32 cellular contexts compared by ENCODE assay signal in the genomic region with DNA sequence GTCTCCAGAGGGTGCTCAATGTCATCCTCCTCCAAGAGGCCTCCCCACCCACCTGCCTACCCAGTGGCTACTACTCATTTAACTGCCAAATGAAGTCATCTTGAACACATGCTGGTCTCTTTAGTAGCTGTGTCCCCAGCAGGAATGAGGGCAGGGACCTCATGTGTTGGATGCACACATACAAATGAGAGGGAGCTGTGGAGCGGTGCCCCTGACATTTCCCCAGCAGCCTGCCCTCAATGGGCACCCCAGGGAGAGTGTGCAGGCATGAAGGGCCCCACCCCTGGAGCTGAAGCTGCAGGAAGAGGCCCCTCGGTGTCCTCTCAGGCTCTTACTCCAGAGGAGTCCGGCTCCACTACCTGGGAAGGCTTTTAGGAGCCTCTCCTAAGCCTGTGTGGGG.
"Had no signal": no experiment of that assay in that cellular context is flagged by ENCODE, and none has a peak within 500 bp of the region (broad histone marks: within the 10 kb centered on the region; RNA-seq: fewer than 3 reads in every experiment).

No MANE protein-coding gene starts in this region.

- ATAC-seq: Panc1, Right ventricle myocardium inferior, SK-N-SH treated with all-trans-retinoic acid at 6 μM for 48 hours had no signal

- DNase-seq: Kasumi-1, MG63, NCI-H1048, NCI-H1092 treated with DMSO at 0.1 percent for 48 hours, NCI-H1105 treated with DMSO at 0.1 percent for 48 hours, NCI-H1417, NCI-H1436, NCI-H146, NCI-H1694, NCI-H187, NCI-H1930, NCI-H2029 treated with DMSO at 0.1 percent for 48 hours, NCI-H2081 treated with DMSO at 0.1 percent for 48 hours, NCI-H2107, NCI-H2171, NCI-H226, NCI-H446 treated with DMSO at 0.1 percent for 48 hours, NCI-H510A, NCI-H524, NCI-H69, NCI-H748 treated with DMSO at 0.1 percent for 48 hours, NCI-H82, PC-9, SHP77, SIG-M5, SJCRH30 had no signal

- H3K27ac ChIP-seq: PC-9, RWPE1, SJCRH30, SK-N-MC had no signal

- H2AFZ ChIP-seq: PC-9 had no signal

- FAIRE-seq: RCC 7860 had no signal

- H3K36me3 ChIP-seq: MG63, SJCRH30 had no signal

- H3K4me3 ChIP-seq: MG63, PC-9, SJCRH30, SK-N-MC had no signal

- H3K27me3 ChIP-seq: MG63, SJCRH30 had no signal

- H3K4me2 ChIP-seq: PC-9 had no signal

- H3K9me3 ChIP-seq: MG63, SJCRH30 had no signal

- H3K4me1 ChIP-seq: SJCRH30 had no signal
